Comparison of ENCODE assay signal across 1 cellular context in the genomic region with DNA sequence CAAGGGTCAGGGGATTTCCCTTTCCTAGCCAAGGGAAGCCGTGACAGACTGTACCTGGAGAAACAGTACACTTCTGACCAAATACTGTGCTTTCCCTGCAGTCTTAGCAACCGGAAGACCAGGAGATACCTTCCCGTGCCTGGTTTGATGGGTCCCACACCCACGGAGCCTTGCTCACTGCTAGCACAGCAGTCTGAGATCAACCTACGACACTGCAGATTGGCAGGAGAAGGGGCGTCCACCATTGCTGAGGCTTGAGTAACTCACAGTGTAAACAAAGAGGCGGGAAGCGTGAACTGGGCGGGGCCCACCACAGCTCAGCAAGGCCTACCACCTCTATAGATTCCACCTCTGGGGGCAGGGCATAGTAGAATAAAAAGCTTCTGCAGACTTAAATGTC.
TF ChIP-seq lines count a peak whose summit lies in the region.

No MANE protein-coding gene starts in this region.

TF ChIP-seq in HepG2, 621 proteins besides CTCF, POLR2A, EP300 and RAD21 (continued from another document):
- TF ChIP-seq, protein P1, sequence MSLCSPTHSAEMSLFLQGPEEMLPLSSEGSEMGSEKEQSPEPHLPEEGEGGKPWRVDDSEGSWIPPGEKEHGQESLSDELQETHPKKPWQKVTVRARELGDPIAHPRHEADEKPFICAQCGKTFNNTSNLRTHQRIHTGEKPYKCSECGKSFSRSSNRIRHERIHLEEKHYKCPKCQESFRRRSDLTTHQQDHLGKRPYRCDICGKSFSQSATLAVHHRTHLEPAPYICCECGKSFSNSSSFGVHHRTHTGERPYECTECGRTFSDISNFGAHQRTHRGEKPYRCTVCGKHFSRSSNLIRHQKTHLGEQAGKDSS (CRISPR knock-in tag; IDR thresholded peaks at IDR 0.05; ENCODE audit: borderline replicate concordance, low read depth): no peak
- TF ChIP-seq, protein P2, sequence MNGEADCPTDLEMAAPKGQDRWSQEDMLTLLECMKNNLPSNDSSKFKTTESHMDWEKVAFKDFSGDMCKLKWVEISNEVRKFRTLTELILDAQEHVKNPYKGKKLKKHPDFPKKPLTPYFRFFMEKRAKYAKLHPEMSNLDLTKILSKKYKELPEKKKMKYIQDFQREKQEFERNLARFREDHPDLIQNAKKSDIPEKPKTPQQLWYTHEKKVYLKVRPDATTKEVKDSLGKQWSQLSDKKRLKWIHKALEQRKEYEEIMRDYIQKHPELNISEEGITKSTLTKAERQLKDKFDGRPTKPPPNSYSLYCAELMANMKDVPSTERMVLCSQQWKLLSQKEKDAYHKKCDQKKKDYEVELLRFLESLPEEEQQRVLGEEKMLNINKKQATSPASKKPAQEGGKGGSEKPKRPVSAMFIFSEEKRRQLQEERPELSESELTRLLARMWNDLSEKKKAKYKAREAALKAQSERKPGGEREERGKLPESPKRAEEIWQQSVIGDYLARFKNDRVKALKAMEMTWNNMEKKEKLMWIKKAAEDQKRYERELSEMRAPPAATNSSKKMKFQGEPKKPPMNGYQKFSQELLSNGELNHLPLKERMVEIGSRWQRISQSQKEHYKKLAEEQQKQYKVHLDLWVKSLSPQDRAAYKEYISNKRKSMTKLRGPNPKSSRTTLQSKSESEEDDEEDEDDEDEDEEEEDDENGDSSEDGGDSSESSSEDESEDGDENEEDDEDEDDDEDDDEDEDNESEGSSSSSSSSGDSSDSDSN (CRISPR knock-in tag; IDR thresholded peaks at IDR 0.05): no peak
- no peak for TF ChIP-seq FOXA1 (IDR thresholded peaks at IDR 0.05)
- TF ChIP-seq FOXA1 (CRISPR knock-in tag; IDR thresholded peaks at IDR 0.05): peak; percentile 58
- no peak for TF ChIP-seq ZNF10 (CRISPR knock-in tag; IDR thresholded peaks at IDR 0.05; ENCODE audit: borderline replicate concordance, low read depth)
- TF ChIP-seq, protein P3, sequence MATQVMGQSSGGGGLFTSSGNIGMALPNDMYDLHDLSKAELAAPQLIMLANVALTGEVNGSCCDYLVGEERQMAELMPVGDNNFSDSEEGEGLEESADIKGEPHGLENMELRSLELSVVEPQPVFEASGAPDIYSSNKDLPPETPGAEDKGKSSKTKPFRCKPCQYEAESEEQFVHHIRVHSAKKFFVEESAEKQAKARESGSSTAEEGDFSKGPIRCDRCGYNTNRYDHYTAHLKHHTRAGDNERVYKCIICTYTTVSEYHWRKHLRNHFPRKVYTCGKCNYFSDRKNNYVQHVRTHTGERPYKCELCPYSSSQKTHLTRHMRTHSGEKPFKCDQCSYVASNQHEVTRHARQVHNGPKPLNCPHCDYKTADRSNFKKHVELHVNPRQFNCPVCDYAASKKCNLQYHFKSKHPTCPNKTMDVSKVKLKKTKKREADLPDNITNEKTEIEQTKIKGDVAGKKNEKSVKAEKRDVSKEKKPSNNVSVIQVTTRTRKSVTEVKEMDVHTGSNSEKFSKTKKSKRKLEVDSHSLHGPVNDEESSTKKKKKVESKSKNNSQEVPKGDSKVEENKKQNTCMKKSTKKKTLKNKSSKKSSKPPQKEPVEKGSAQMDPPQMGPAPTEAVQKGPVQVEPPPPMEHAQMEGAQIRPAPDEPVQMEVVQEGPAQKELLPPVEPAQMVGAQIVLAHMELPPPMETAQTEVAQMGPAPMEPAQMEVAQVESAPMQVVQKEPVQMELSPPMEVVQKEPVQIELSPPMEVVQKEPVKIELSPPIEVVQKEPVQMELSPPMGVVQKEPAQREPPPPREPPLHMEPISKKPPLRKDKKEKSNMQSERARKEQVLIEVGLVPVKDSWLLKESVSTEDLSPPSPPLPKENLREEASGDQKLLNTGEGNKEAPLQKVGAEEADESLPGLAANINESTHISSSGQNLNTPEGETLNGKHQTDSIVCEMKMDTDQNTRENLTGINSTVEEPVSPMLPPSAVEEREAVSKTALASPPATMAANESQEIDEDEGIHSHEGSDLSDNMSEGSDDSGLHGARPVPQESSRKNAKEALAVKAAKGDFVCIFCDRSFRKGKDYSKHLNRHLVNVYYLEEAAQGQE (IDR thresholded peaks at IDR 0.05; ENCODE audit: borderline replicate concordance in 1 of 2, low read depth in 1 of 2, low read length in 2 of 2): no peak
